ENCODE assay signal across 8 cellular contexts in genomic region chr9:133458643-133459312, GRCh38. TPM values are rescaled to one million over a fixed set of nuclear protein-coding genes. Genes with fewer than 3 reads are reported as not detected.
DNase-seq lines count a peak whose midpoint lies in the region; ATAC-seq and TF ChIP-seq lines count a peak whose summit lies in the region.

No MANE protein-coding gene starts in this region.

- peak overlapping the region in 2 of 4 donors; percentile 97 to 98 for H3K4me3 Mint-ChIP-seq in IgD-negative memory B cell
- peak overlapping the region in 7 of 8 donors; percentile 90 to 100 (median 93) for H3K4me3 Mint-ChIP-seq in naive B cell

- H3K36me3 Mint-ChIP-seq in IgD-negative memory B cell, result no peaks in the 10 kb centered on the region
- H3K36me3 Mint-ChIP-seq in naive B cell, result no peaks in the 10 kb centered on the region

- H3K27me3 Mint-ChIP-seq in IgD-negative memory B cell, result no peaks in the 10 kb centered on the region
- no peaks in the 10 kb centered on the region for H3K27me3 Mint-ChIP-seq in naive B cell

- H3K27me3 ChIP-seq in BE2C, result no peaks in the 10 kb centered on the region
- H3K27me3 ChIP-seq in ascending aorta, result no peaks in the 10 kb centered on the region

- H3K9me3 Mint-ChIP-seq in IgD-negative memory B cell, result peaks cover 0 to 1% (median 0%) of the 10 kb centered on the region in 3 donors
- H3K9me3 Mint-ChIP-seq in naive B cell, result no peaks in the 10 kb centered on the region

- intact Hi-C loops in ascending aorta (cut with DNase I), result loop anchor here (1.0 to 2.0 kb wide), 4 partner anchors 21 to 110 kb away; partner anchors contain the start of genes MED22, REXO4, RPL7A and SLC2A6

- no peak for TF ChIP-seq CTCF in BE2C (IDR thresholded peaks at IDR 0.05; ENCODE audit: low read depth, low read length)
- no peak for TF ChIP-seq CTCF in ascending aorta (IDR thresholded peaks at IDR 0.05)

- H3K4me1 ChIP-seq in BE2C, result peaks cover 8% of the 10 kb centered on the region; the same call in 1 of the 2 replicates
- peaks cover 0 to 12% of the 10 kb centered on the region in 2 donors for H3K4me1 ChIP-seq in ascending aorta

- H3K4me1 Mint-ChIP-seq in IgD-negative memory B cell, result peaks cover 14 to 22% (median 20%) of the 10 kb centered on the region in 3 donors
- peaks cover 19 to 38% (median 31%) of the 10 kb centered on the region in 3 donors for H3K4me1 Mint-ChIP-seq in naive B cell

- no peaks in the 10 kb centered on the region for H3K9me3 ChIP-seq in BE2C
- H3K9me3 ChIP-seq in ascending aorta, result no peaks in the 10 kb centered on the region

- ATAC-seq in naive B cell (ENCODE audit: low read depth in 2 of 2), result no peak
- ATAC-seq in HG03159 (IDR thresholded peaks at IDR 0.05; ENCODE audit: unreplicated experiment), result no peak

- DNase-seq in BE2C (no peak), ascending aorta (ENCODE audit: low spot score in 2 of 2) (no peak), naive B cell (no peak), NCI-H2196 (lab: John Stamatoyannopoulos, UW; ENCODE audit: unreplicated experiment) (no peak), AG08396 (ENCODE audit: low spot score) (no peak)
- DNase-seq in effector CD8-positive, alpha-beta T cell (lab: John Stamatoyannopoulos, UW), result no peak

- peak overlapping the region in 2 of 3 donors; percentile 95 to 98 for H3K27ac Mint-ChIP-seq in IgD-negative memory B cell
- H3K27ac Mint-ChIP-seq in naive B cell, result peak overlapping the region in 5 of 6 donors; percentile 58 to 99 (median 98)

- H3K4me3 ChIP-seq in BE2C (ENCODE audit: low read depth, low read length), result peak overlapping the region; percentile 76
- peak overlapping the region; percentile 63 to 90 for H3K4me3 ChIP-seq in ascending aorta

- peak overlapping the region; percentile 81 to 91 for H3K27ac ChIP-seq in ascending aorta

- H3K36me3 ChIP-seq in BE2C (no peaks in the 10 kb centered on the region), ascending aorta (no peaks in the 10 kb centered on the region)

RNA-seq across cellular contexts. Expression of gene CACFD1, which starts 1.0 kb away (rescaled TPM):
- polyA plus RNA-seq in BE2C (2012; ENCODE audit: insufficient read depth, insufficient read length, low read depth), result 29.3 TPM
- polyA plus RNA-seq in IgD-negative memory B cell (15.9 TPM), naive B cell (ENCODE audit: low read depth in 6 of 6) (10 to 100 TPM; 14.7 to 23.5 (median 18.7) TPM)
- 24.8 TPM for total RNA-seq in ascending aorta

RNA-seq across cellular contexts. Expression of gene SLC2A6, which starts 20.1 kb away (rescaled TPM):
- polyA plus RNA-seq in BE2C (2012; ENCODE audit: insufficient read depth, insufficient read length, low read depth), result 33.4 TPM
- 65.2 TPM for polyA plus RNA-seq in IgD-negative memory B cell
- 8.7 TPM for total RNA-seq in ascending aorta
- 10 to 100 TPM; 25.6 to 49.3 (median 31.0) TPM for polyA plus RNA-seq in naive B cell (ENCODE audit: low read depth in 6 of 6)

RNA-seq across cellular contexts. Expression of gene ADAMTS13, which starts 36.6 kb away (rescaled TPM):
- polyA plus RNA-seq in BE2C (2012; ENCODE audit: insufficient read depth, insufficient read length, low read depth), result 6.1 TPM
- 0.35 TPM for polyA plus RNA-seq in IgD-negative memory B cell
- total RNA-seq in ascending aorta, result 3.5 TPM
- under 1 TPM in 2 of 6 donors, not detected in 4; 0.23 to 0.25 TPM for polyA plus RNA-seq in naive B cell (ENCODE audit: low read depth in 6 of 6)

RNA-seq across cellular contexts. Expression of gene REXO4, which starts 41.0 kb away (rescaled TPM):
- 63.9 TPM for polyA plus RNA-seq in BE2C (2012; ENCODE audit: insufficient read depth, insufficient read length, low read depth)
- polyA plus RNA-seq in IgD-negative memory B cell (31.6 TPM), naive B cell (ENCODE audit: low read depth in 6 of 6) (10 to 100 TPM in 5 of 6 donors, 1 to 10 TPM in 1; 4.3 to 27.7 (median 15.1) TPM)
- 29.4 TPM for total RNA-seq in ascending aorta
